ENCODE assay signal across 1 cellular context in genomic region chr2:217906787-217907186, GRCh38.
TF ChIP-seq lines count a peak whose summit lies in the region.

No MANE protein-coding gene starts in this region.

TF ChIP-seq in liver, 16 proteins besides CTCF, POLR2A, EP300 and RAD21 (continued from another document):
- TF ChIP-seq ZBTB33 (IDR thresholded peaks at IDR 0.05) (no peak), RXRA (IDR thresholded peaks at IDR 0.05) (no peak), NR2F2 (IDR thresholded peaks at IDR 0.05) (no peak), TAF1 (conservative IDR thresholded peaks at IDR 0.05) (no peak), JUND (IDR thresholded peaks at IDR 0.05) (no peak), FOXA1 (IDR thresholded peaks at IDR 0.05) (no peak), REST (IDR thresholded peaks at IDR 0.05) (no peak), YY1 (IDR thresholded peaks at IDR 0.05) (no peak)
- TF ChIP-seq, protein P1, sequence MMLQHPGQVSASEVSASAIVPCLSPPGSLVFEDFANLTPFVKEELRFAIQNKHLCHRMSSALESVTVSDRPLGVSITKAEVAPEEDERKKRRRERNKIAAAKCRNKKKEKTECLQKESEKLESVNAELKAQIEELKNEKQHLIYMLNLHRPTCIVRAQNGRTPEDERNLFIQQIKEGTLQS (IDR thresholded peaks at IDR 0.05), result no peak
